8 cellular contexts compared by ENCODE assay signal in genomic region chr22:20703414-20703806, GRCh38.
DNase-seq lines count a peak whose midpoint lies in the region; ATAC-seq and TF ChIP-seq lines count a peak whose summit lies in the region.
"Not testable (repeated sequence)": the region's sequence is repeated elsewhere in the genome, so short reads cannot be mapped to it uniquely, and the experiment has no call there.

No MANE protein-coding gene starts in this region.

- not testable (repeated sequence) for H3F3A ChIP-seq in GM23338 (replicated peaks; ENCODE audit: low read depth)

- H3K27ac Mint-ChIP-seq in GM23338; T-helper 1 cell treated with Interleukin-12 subunit alpha and Interleukin-12 subunit beta and Interleukin-4 antibody, amounts not matched to agents 30 μg/mL and 1 μg/mL, for 36 hours; activated naive CD8-positive, alpha-beta T cell treated with anti-CD3 and anti-CD28 coated beads, Interleukin-2, amount 10 ng/mL, durations not matched to agents 7 days and 5 days: not testable (repeated sequence)

- not testable (repeated sequence) for TF ChIP-seq CTCF in GM23338 (conservative IDR thresholded peaks at IDR 0.05; ENCODE audit: low read depth in 2 of 2); neutrophil (IDR thresholded peaks at IDR 0.05); upper lobe of right lung (IDR thresholded peaks at IDR 0.05)

- not testable (repeated sequence) for H2AFZ ChIP-seq in GM23338

- H3K4me2 ChIP-seq in GM23338 = peak overlapping the region; percentile 78; the same call in 1 of the 2 replicates

- H3K4me3 Mint-ChIP-seq in GM23338 = peak overlapping the region; percentile 90; the same call in 2 of the 3 replicates
- peak overlapping the region; percentile 91 for H3K4me3 Mint-ChIP-seq in T-helper 1 cell treated with Interleukin-12 subunit alpha and Interleukin-12 subunit beta and Interleukin-4 antibody, amounts not matched to agents 30 μg/mL and 1 μg/mL, for 36 hours
- peak overlapping the region; percentile 100 for H3K4me3 Mint-ChIP-seq in activated naive CD8-positive, alpha-beta T cell treated with anti-CD3 and anti-CD28 coated beads, Interleukin-2, amount 10 ng/mL, durations not matched to agents 7 days and 5 days

- not testable (repeated sequence) for H4K20me1 ChIP-seq in GM23338 (replicated peaks; ENCODE audit: insufficient read depth)

- H3K9me2 ChIP-seq in GM23338 (ENCODE audit: insufficient read depth) = not testable (repeated sequence)

- DNase-seq in GM23338 (ENCODE audit: low spot score); activated naive CD8-positive, alpha-beta T cell treated with anti-CD3 and anti-CD28 coated beads, Interleukin-2, amount 10 ng/mL, durations not matched to agents 7 days and 5 days: not testable (repeated sequence)
- peak; percentile 89 for DNase-seq in Right ventricle myocardium inferior (ENCODE audit: missing footprints)
- peak; percentile 88 for DNase-seq in upper lobe of right lung

- not testable (repeated sequence) for H3K36me3 Mint-ChIP-seq in GM23338 (ENCODE audit: low read depth); T-helper 1 cell treated with Interleukin-12 subunit alpha and Interleukin-12 subunit beta and Interleukin-4 antibody, amounts not matched to agents 30 μg/mL and 1 μg/mL, for 36 hours (ENCODE audit: low read depth); activated naive CD8-positive, alpha-beta T cell treated with anti-CD3 and anti-CD28 coated beads, Interleukin-2, amount 10 ng/mL, durations not matched to agents 7 days and 5 days

- not testable (repeated sequence) for H3K36me3 ChIP-seq in GM23338 (ENCODE audit: insufficient read depth); upper lobe of right lung
- peaks cover 11% of the 10 kb centered on the region for H3K36me3 ChIP-seq in neutrophil

- POLR2A ChIA-PET in activated naive CD8-positive, alpha-beta T cell treated with anti-CD3 and anti-CD28 coated beads, Interleukin-2, amount 10 ng/mL, durations not matched to agents 7 days and 5 days (lab: Charles Lee) = interaction anchor here (0.8 kb wide), 1 partner anchor 152 kb away, joined by 3 read pairs; no protein-coding TSS in a partner anchor

- peaks cover 24% of the 10 kb centered on the region for H3K27me3 Mint-ChIP-seq in GM23338 (ENCODE audit: insufficient read depth, low read depth, poor library complexity)
- H3K27me3 Mint-ChIP-seq in T-helper 1 cell treated with Interleukin-12 subunit alpha and Interleukin-12 subunit beta and Interleukin-4 antibody, amounts not matched to agents 30 μg/mL and 1 μg/mL, for 36 hours (ENCODE audit: low read depth) = peaks cover 16% of the 10 kb centered on the region
- peaks cover 10% of the 10 kb centered on the region for H3K27me3 Mint-ChIP-seq in activated naive CD8-positive, alpha-beta T cell treated with anti-CD3 and anti-CD28 coated beads, Interleukin-2, amount 10 ng/mL, durations not matched to agents 7 days and 5 days

- ATAC-seq in GM18861 (IDR thresholded peaks at IDR 0.05; ENCODE audit: unreplicated experiment) (peak; percentile 14), GM23338 (peak; percentile 8), HG03159 (IDR thresholded peaks at IDR 0.05; ENCODE audit: unreplicated experiment) (peak; percentile 13), Right ventricle myocardium inferior (peak; percentile 40), upper lobe of right lung (peak; percentile 55)
- ATAC-seq in activated naive CD8-positive, alpha-beta T cell treated with anti-CD3 and anti-CD28 coated beads, Interleukin-2, amount 10 ng/mL, durations not matched to agents 7 days and 5 days (ENCODE audit: low read depth) = peak; percentile 23

- not testable (repeated sequence) for H3K79me2 ChIP-seq in GM23338 (replicated peaks; ENCODE audit: insufficient read depth)

- H3K4me1 Mint-ChIP-seq in GM23338 = peaks cover 11% of the 10 kb centered on the region
- H3K4me1 Mint-ChIP-seq in T-helper 1 cell treated with Interleukin-12 subunit alpha and Interleukin-12 subunit beta and Interleukin-4 antibody, amounts not matched to agents 30 μg/mL and 1 μg/mL, for 36 hours (ENCODE audit: low read depth) = peaks cover 10% of the 10 kb centered on the region
- not testable (repeated sequence) for H3K4me1 Mint-ChIP-seq in activated naive CD8-positive, alpha-beta T cell treated with anti-CD3 and anti-CD28 coated beads, Interleukin-2, amount 10 ng/mL, durations not matched to agents 7 days and 5 days

- H3K4me3 ChIP-seq in GM23338 (peak overlapping the region; percentile 49; the same call in 1 of the 2 replicates), neutrophil (ENCODE audit: low read depth in 1 of 2, low read length in 1 of 2) (peak overlapping the region; percentile 43 to 81), upper lobe of right lung (peak overlapping the region; percentile 62)

- H3K9me3 Mint-ChIP-seq in GM23338; T-helper 1 cell treated with Interleukin-12 subunit alpha and Interleukin-12 subunit beta and Interleukin-4 antibody, amounts not matched to agents 30 μg/mL and 1 μg/mL, for 36 hours; activated naive CD8-positive, alpha-beta T cell treated with anti-CD3 and anti-CD28 coated beads, Interleukin-2, amount 10 ng/mL, durations not matched to agents 7 days and 5 days: not testable (repeated sequence)

- H3K9me3 ChIP-seq in neutrophil, upper lobe of right lung: not testable (repeated sequence)

- not testable (repeated sequence) for H3K4me1 ChIP-seq in GM23338 (ENCODE audit: insufficient read depth); upper lobe of right lung
- peaks cover 4 to 16% of the 10 kb centered on the region in 2 experiments for H3K4me1 ChIP-seq in neutrophil (ENCODE audit: control insufficient read depth in 1 of 2, insufficient read depth in 1 of 2, low read depth in 1 of 2, low read length in 1 of 2)

- H3K27me3 ChIP-seq in GM23338 (ENCODE audit: insufficient read depth); upper lobe of right lung: not testable (repeated sequence)
- H3K27me3 ChIP-seq in neutrophil = peaks cover 39% of the 10 kb centered on the region

- not testable (repeated sequence) for H3K27ac ChIP-seq in GM23338 (ENCODE audit: low read depth); upper lobe of right lung
- peak overlapping the region; percentile 85 for H3K27ac ChIP-seq in neutrophil

- intact Hi-C loops in Right ventricle myocardium inferior (cut with DNase I); upper lobe of right lung (cut with DNase I): not testable (repeated sequence)
